17 cellular contexts compared by ENCODE assay signal in genomic region chr4:8874896-8875680, GRCh38. TPM values are rescaled to one million over a fixed set of nuclear protein-coding genes. Genes with fewer than 3 reads are reported as not detected.
"Had no signal": no experiment of that assay in that cellular context is flagged by ENCODE, and none has a peak within 500 bp of the region (broad histone marks: within the 10 kb centered on the region; RNA-seq: fewer than 3 reads in every experiment).

No MANE protein-coding gene starts in this region.

- H3K4me3 Mint-ChIP-seq: activated naive CD4-positive, alpha-beta T cell treated with anti-CD3 and anti-CD28 coated beads, Interleukin-2, amount 50 U/mL, for 24 hours; dendritic cell treated with granulocyte-macrophage colony-stimulating factor and Interleukin-4, amounts not matched to agents 40 ng/mL and 50 ng/mL, for 4 days had no signal

- H3K4me3 ChIP-seq: lower lobe of right lung, right atrium auricular region, thyroid gland, uterus had no signal

- H3K9me3 Mint-ChIP-seq: activated naive CD4-positive, alpha-beta T cell treated with anti-CD3 and anti-CD28 coated beads, Interleukin-2, amount 50 U/mL, for 24 hours; effector memory CD8-positive, alpha-beta T cell; immature natural killer cell had no signal

- H3K4me1 ChIP-seq: thyroid gland, uterus had no signal

- ATAC-seq: effector memory CD8-positive, alpha-beta T cell; lower lobe of right lung had no signal

- H3K36me3 ChIP-seq: brain microvascular endothelial cell, lower lobe of right lung, right atrium auricular region, thyroid gland, uterus had no signal

- H3K27ac Mint-ChIP-seq: activated naive CD4-positive, alpha-beta T cell treated with anti-CD3 and anti-CD28 coated beads, Interleukin-2, amount 50 U/mL, for 24 hours; dendritic cell treated with granulocyte-macrophage colony-stimulating factor and Interleukin-4, amounts not matched to agents 40 ng/mL and 50 ng/mL, for 4 days; effector memory CD8-positive, alpha-beta T cell; immature natural killer cell; naive B cell had no signal

- H3K9me3 ChIP-seq: lower lobe of right lung, right atrium auricular region, thyroid gland, uterus had no signal

- H3K4me1 Mint-ChIP-seq: activated naive CD4-positive, alpha-beta T cell treated with anti-CD3 and anti-CD28 coated beads, Interleukin-2, amount 50 U/mL, for 24 hours; immature natural killer cell had no signal

- H3K27ac ChIP-seq: brain microvascular endothelial cell, lower lobe of right lung, right atrium auricular region, thyroid gland, uterus had no signal

- H3K36me3 Mint-ChIP-seq: activated naive CD4-positive, alpha-beta T cell treated with anti-CD3 and anti-CD28 coated beads, Interleukin-2, amount 50 U/mL, for 24 hours; immature natural killer cell had no signal

- DNase-seq: activated CD4-positive, alpha-beta T cell treated with anti-CD3 and anti-CD28 coated beads, Interleukin-2, amount 50 U/mL, for 4 hours; activated CD4-positive, CD25-positive, alpha-beta regulatory T cell; amygdala; brain microvascular endothelial cell; effector memory CD8-positive, alpha-beta T cell; immature natural killer cell; lower lobe of right lung; naive B cell; small intestine; thyroid gland; uterus had no signal

RNA-seq across cellular contexts. Expression of gene HMX1, which starts 3.4 kb away (rescaled TPM):
- total RNA-seq: epithelial cell of proximal tubule; glomerular endothelial cell; lower lobe of right lung; right atrium auricular region; T-helper 1 cell treated with Interleukin-12 subunit alpha and Interleukin-12 subunit beta and Interleukin-4 antibody, amounts not matched to agents 30 ng/mL and 1 ng/mL, for 36 hours had no signal
- polyA plus RNA-seq: immature natural killer cell, small intestine had no signal
